ENCODE assay signal across 25 cellular contexts in the genomic region with DNA sequence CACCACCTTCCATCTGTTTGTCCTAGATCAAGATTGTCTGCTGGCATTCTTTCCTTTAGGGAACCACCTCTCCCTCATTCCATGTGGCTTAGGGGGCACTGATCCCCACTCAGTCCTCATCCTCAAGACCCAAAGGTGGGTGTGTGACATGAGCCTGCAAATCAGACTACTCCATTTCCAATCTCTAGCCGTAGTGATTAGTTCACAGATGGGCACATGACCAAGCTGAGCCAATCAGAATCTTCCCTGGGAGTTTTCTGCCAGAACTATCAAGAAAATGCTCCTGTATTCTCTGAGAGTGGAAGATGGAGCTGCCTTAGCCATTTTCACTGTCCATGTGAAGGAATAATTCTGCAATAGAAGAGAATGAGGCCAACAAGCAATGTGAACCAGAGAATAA. TPM values are rescaled to one million over a fixed set of nuclear protein-coding genes. Genes with fewer than 3 reads are reported as not detected.
"Had no signal": no experiment of that assay in that cellular context is flagged by ENCODE, and none has a peak within 500 bp of the region (broad histone marks: within the 10 kb centered on the region; RNA-seq: fewer than 3 reads in every experiment).

No MANE protein-coding gene starts in this region.

- H3K27ac ChIP-seq: brain microvascular endothelial cell, cardiac muscle cell, Peyer's patch, RWPE1, SJCRH30 had no signal

- H3K9me3 ChIP-seq: Peyer's patch, SJCRH30 had no signal

- H3K4me3 Mint-ChIP-seq: activated B cell treated with CpG ODN at 0.5 μM for 24 hours; activated CD4-positive, alpha-beta T cell treated with anti-CD3 and anti-CD28 coated beads, Interleukin-2, amount 10 ng/mL, durations not matched to agents 24 days and 14 days; activated naive CD4-positive, alpha-beta T cell treated with anti-CD3 and anti-CD28 coated beads for 36 hours; activated naive CD8-positive, alpha-beta T cell; activated T-helper 17 cell treated with anti-CD3 and anti-CD28 coated beads, Interleukin-2, amount 50 U/mL, for 72 hours; IgD-negative memory B cell; T-helper 1 cell treated with Interleukin-12 subunit alpha and Interleukin-12 subunit beta and Interleukin-4 antibody, amounts not matched to agents 30 μg/mL and 1 μg/mL, for 36 hours had no signal

- H3K27ac Mint-ChIP-seq: activated B cell treated with CpG ODN at 0.5 μM for 24 hours; activated CD4-positive, alpha-beta T cell treated with anti-CD3 and anti-CD28 coated beads, Interleukin-2, amount 10 ng/mL, durations not matched to agents 24 days and 14 days; activated naive CD4-positive, alpha-beta T cell treated with anti-CD3 and anti-CD28 coated beads for 36 hours; activated naive CD8-positive, alpha-beta T cell; activated T-helper 17 cell treated with anti-CD3 and anti-CD28 coated beads, Interleukin-2, amount 50 U/mL, for 72 hours; IgD-negative memory B cell; T-helper 1 cell treated with Interleukin-12 subunit alpha and Interleukin-12 subunit beta and Interleukin-4 antibody, amounts not matched to agents 30 μg/mL and 1 μg/mL, for 36 hours had no signal

- H3K4me1 Mint-ChIP-seq: activated B cell treated with CpG ODN at 0.5 μM for 24 hours had no signal

- H3K4me1 ChIP-seq: Peyer's patch, SJCRH30 had no signal

- H3K27me3 Mint-ChIP-seq: activated naive CD8-positive, alpha-beta T cell had no signal

- H3K27me3 ChIP-seq: brain microvascular endothelial cell, cardiac muscle cell, Peyer's patch had no signal

- H3K36me3 Mint-ChIP-seq: activated naive CD8-positive, alpha-beta T cell had no signal

- H3K4me3 ChIP-seq: cardiac muscle cell, Peyer's patch, SJCRH30 had no signal

- DNase-seq: activated B cell treated with CpG ODN at 0.5 μM for 24 hours; activated CD4-positive, alpha-beta T cell treated with anti-CD3 and anti-CD28 coated beads for 1 hour; activated CD4-positive, alpha-beta T cell treated with anti-CD3 and anti-CD28 coated beads, Interleukin-2, amount 10 ng/mL, durations not matched to agents 24 days and 14 days; activated CD4-positive, alpha-beta T cell treated with anti-CD3 and anti-CD28 coated beads, Interleukin-2, amount 50 U/mL, for 48 hours; activated gamma-delta T cell; activated naive CD4-positive, alpha-beta T cell treated with anti-CD3 and anti-CD28 coated beads for 36 hours; activated T-cell treated with anti-CD3 and anti-CD28 coated beads for 4 hours; activated T-cell treated with anti-CD3 and anti-CD28 coated beads, Interleukin-2, amount 50 U/mL, for 48 hours; amygdala; brain microvascular endothelial cell; Karpas-422; NCI-H1092; NCI-H1417; NCI-H1930; NCI-H345; NCI-H524; Right ventricle myocardium superior; SJCRH30 had no signal

- ATAC-seq: activated T-helper 17 cell treated with anti-CD3 and anti-CD28 coated beads, Interleukin-2, amount 50 U/mL, for 72 hours had no signal

- H3K36me3 ChIP-seq: brain microvascular endothelial cell, cardiac muscle cell, Peyer's patch, SJCRH30 had no signal

RNA-seq across cellular contexts. Expression of gene PTPRF, which starts 19.3 kb away (rescaled TPM):
- total RNA-seq: activated B cell treated with CpG ODN at 0.5 μM for 24 hours had no signal
- polyA plus RNA-seq: IgD-negative memory B cell had no signal

RNA-seq across cellular contexts. Expression of gene HYI, which starts 57.7 kb away (rescaled TPM):
- total RNA-seq: SJCRH30 had no signal
